ENCODE assay signal across 8 cellular contexts in genomic region chr7:5088228-5088833, GRCh38. TPM values are rescaled to one million over a fixed set of nuclear protein-coding genes. Genes with fewer than 3 reads are reported as not detected.
DNase-seq lines count a peak whose midpoint lies in the region; ATAC-seq, FAIRE-seq and TF ChIP-seq lines count a peak whose summit lies in the region.
"Not testable (repeated sequence)": the region's sequence is repeated elsewhere in the genome, so short reads cannot be mapped to it uniquely, and the experiment has no call there.

No MANE protein-coding gene starts in this region.

- WGBS in A549 (ENCODE audit: missing lambda C conversion rate) = 45% methylated on average over 11 of the region's 12 CpGs
- WGBS in iPS DF 6.9 (ENCODE audit: insufficient coverage, insufficient read length) = no CpG with 5 or more reads among the region's 12 CpGs
- WGBS in trophoblast cell (ENCODE audit: extremely low coverage, insufficient coverage, insufficient read length) = no CpG with 5 or more reads among the region's 12 CpGs

- not testable (repeated sequence) for H3K9me3 ChIP-seq in A549; iPS DF 6.9 (ENCODE audit: control insufficient read depth, insufficient read depth, low read length); trophoblast cell (ENCODE audit: insufficient read depth, low read depth, low read length)

- not testable (repeated sequence) for H3K79me2 ChIP-seq in trophoblast cell (ENCODE audit: control insufficient read depth, insufficient read depth, low read length, poor library complexity)

- not testable (repeated sequence) for H3K79me1 ChIP-seq in trophoblast cell (ENCODE audit: low read length)

- not testable (repeated sequence) for H4K8ac ChIP-seq in trophoblast cell (ENCODE audit: low read depth, low read length)

- not testable (repeated sequence) for TF ChIP-seq POLR2A in A549 (IDR thresholded peaks at IDR 0.05; ENCODE audit: low read length)

- H2BK12ac ChIP-seq in trophoblast cell (ENCODE audit: low read length) = not testable (repeated sequence)

- not testable (repeated sequence) for H3K14ac ChIP-seq in trophoblast cell (ENCODE audit: low read length)

- not testable (repeated sequence) for TF ChIP-seq CTCF in A549 (IDR thresholded peaks at IDR 0.05)

- H2AK5ac ChIP-seq in trophoblast cell (ENCODE audit: low read length) = not testable (repeated sequence)

- H2BK120ac ChIP-seq in trophoblast cell (ENCODE audit: insufficient read depth, low read length, poor library complexity) = not testable (repeated sequence)

- H3K27me3 ChIP-seq in iPS DF 6.9 (ENCODE audit: control insufficient read depth, insufficient read depth, low read length); trophoblast cell (ENCODE audit: insufficient read depth, low read length): not testable (repeated sequence)

- not testable (repeated sequence) for H3K23ac ChIP-seq in trophoblast cell (ENCODE audit: low read length)

- H2AFZ ChIP-seq in trophoblast cell (ENCODE audit: insufficient read depth, low read length, poor library complexity) = not testable (repeated sequence)

- TF ChIP-seq EP300 in A549 (IDR thresholded peaks at IDR 0.05) = not testable (repeated sequence)

- not testable (repeated sequence) for H3K4me3 ChIP-seq in A549; iPS DF 6.9 (ENCODE audit: low read length); trophoblast cell (ENCODE audit: low read depth, low read length)

- H3K36me3 ChIP-seq in iPS DF 6.9 (ENCODE audit: control insufficient read depth, insufficient read depth, low read length); trophoblast cell (ENCODE audit: control insufficient read depth in 1 of 2, insufficient read depth in 2 of 2, low read length in 2 of 2): not testable (repeated sequence)

- CTCF ChIA-PET in A549 (lab: Yijun Ruan, JAX) = interaction anchor here (3.9 to 4.6 kb wide), 2 partner anchors 114 to 290 kb away, joined by 16 to 58 read pairs; no protein-coding TSS in a partner anchor

- H3K9ac ChIP-seq in trophoblast cell (ENCODE audit: low read length) = not testable (repeated sequence)

- not testable (repeated sequence) for FAIRE-seq in A549 (lab: Jason Lieb, UNC)

- 0 out of 5 replicates have a peak, but pooled peaks of 1 of the 2 experiments have one; percentile 7 for TF ChIP-seq RAD21 in A549 (conservative IDR thresholded peaks at IDR 0.05 in 1 of 2, IDR thresholded peaks at IDR 0.05 in 1 of 2)

- in situ Hi-C loops in SK-MEL-5 (cut with HindIII; ENCODE audit: low pct_unique_long_range_greater_than_20kb, low sequenced_read_pairs) = not testable (repeated sequence)

- not testable (repeated sequence) for H4K91ac ChIP-seq in trophoblast cell (ENCODE audit: low read depth, low read length)

- not testable (repeated sequence) for H3K18ac ChIP-seq in trophoblast cell (ENCODE audit: low read length)

- peak; percentile 62 to 78; a peak in 3 of 6 replicates for ATAC-seq in A549

- POLR2A ChIA-PET in A549 (lab: Yijun Ruan, JAX) = interaction anchor here (0.6 kb wide), 1 partner anchor 88 kb away, joined by 4 read pairs; no protein-coding TSS in a partner anchor

- not testable (repeated sequence) for H3K4me1 ChIP-seq in A549; iPS DF 6.9 (ENCODE audit: control insufficient read depth, insufficient read depth, low read length); trophoblast cell (ENCODE audit: control insufficient read depth in 1 of 2, insufficient read depth in 2 of 2, low read length in 2 of 2)

- not testable (repeated sequence) for H4K12ac ChIP-seq in trophoblast cell (ENCODE audit: low read depth, low read length)

- 0 out of 6 replicates have a peak overlapping the region, but pooled peaks of 1 of the 2 experiments have one; percentile 38 for H3K27ac ChIP-seq in A549
- not testable (repeated sequence) for H3K27ac ChIP-seq in iPS DF 6.9 (ENCODE audit: low read length); trophoblast cell (ENCODE audit: low read depth, low read length)

- DNase-seq in A549 (ENCODE audit: low read depth in 1 of 2, low spot score in 1 of 2) (peak; percentile 36 to 79), ELR (ENCODE audit: low read depth) (peak; percentile 40), LoVo (ENCODE audit: low spot score) (peak; percentile 56), NCI-H69 (lab: John Stamatoyannopoulos, UW) (peak; percentile 28), SK-MEL-5 (ENCODE audit: low read depth, low spot score) (peak; percentile 65), dermis blood vessel endothelial cell (peak; percentile 12), iPS DF 6.9 (ENCODE audit: low read depth, low spot score) (peak; percentile 18), trophoblast cell (peak; percentile 51 to 76)

- peak overlapping the region; percentile 44 for H3K4me2 ChIP-seq in A549
- not testable (repeated sequence) for H3K4me2 ChIP-seq in trophoblast cell (ENCODE audit: low read length)

- not testable (repeated sequence) for H2BK5ac ChIP-seq in trophoblast cell (ENCODE audit: low read depth, low read length, poor library complexity)

- not testable (repeated sequence) for H3K4ac ChIP-seq in trophoblast cell (ENCODE audit: low read depth, low read length)

RNA-seq across cellular contexts. Expression of gene RBAK, which starts 42.7 kb away (rescaled TPM):
- polyA plus RNA-seq in A549 (2011; rRNA removed) (9.5 and 11.2 TPM in 2 replicates), A549 (2017; fragmentation: RNase III; extraction: RNeasy Plus Mini Kit Qiagen cat#74134 plus additional on column Dnase treatment) (6.7 to 7.0 TPM (median 6.8 TPM) in 3 replicates)
- polyA plus RNA-seq in A549 (2012; cell fraction: cytosol; rRNA removed) = 1.1 and 1.2 TPM in 2 replicates
- polyA plus RNA-seq in A549 (2012; cell fraction: nucleus; rRNA removed) = 2.3 and 3.0 TPM in 2 replicates
- 6.0 and 6.8 TPM in 2 replicates for polyA minus RNA-seq in A549 (2011; rRNA and poly(A)+ RNA removed)
- total RNA-seq in SK-MEL-5 (2014; rRNA removed; shearing (Covaris generic)) = 14.3 and 15.4 TPM in 2 replicates
- polyA plus RNA-seq in SK-MEL-5 (2015; cell fraction: cytosol; rRNA removed) = 5.6 and 8.9 TPM in 2 replicates
- 29.3 and 30.5 TPM in 2 replicates for polyA plus RNA-seq in SK-MEL-5 (2015; cell fraction: nucleus; rRNA removed)
- 8.7 and 10.1 TPM in 2 replicates for total RNA-seq in dermis blood vessel endothelial cell
- 5.7 and 6.0 TPM in 2 replicates for polyA plus RNA-seq in trophoblast cell (2013)

Comparison
In these comparisons a context has a peak if more than half of its experiments do, and no peak if none do; other contexts are left out.
1. DNase-seq: peak in every context shown above with its lines; median percentile 65 in SK-MEL-5; 64 in trophoblast cell; 58 in A549; 56 in LoVo; 40 in ELR; 28 in NCI-H69; 18 in iPS DF 6.9; 12 in dermis blood vessel endothelial cell.